11 cellular contexts compared by ENCODE assay signal in the genomic region with DNA sequence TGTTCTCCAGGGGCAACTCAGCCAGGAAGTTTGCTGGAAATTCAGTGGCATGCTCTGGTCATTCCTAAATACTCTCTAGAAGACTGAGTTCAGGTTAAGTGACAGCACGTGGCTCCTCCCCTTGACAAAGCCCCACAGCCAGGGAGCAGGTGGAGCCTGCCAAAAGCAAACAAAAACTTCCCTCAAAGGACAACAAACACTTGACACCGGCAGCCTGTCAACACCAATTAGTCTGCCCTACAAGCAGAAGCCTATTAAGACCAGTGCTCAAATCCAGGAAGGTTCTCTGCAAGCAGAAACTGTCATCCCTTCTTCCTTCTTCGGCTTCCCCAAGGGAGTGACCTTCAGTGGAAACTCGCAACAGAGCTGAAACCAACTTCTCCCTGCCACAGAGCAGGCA. TPM values are rescaled to one million over a fixed set of nuclear protein-coding genes. Genes with fewer than 3 reads are reported as not detected.
DNase-seq lines count a peak whose midpoint lies in the region; ATAC-seq and TF ChIP-seq lines count a peak whose summit lies in the region.
"Had no signal": no experiment of that assay in that cellular context is flagged by ENCODE, and none has a peak within 500 bp of the region (broad histone marks: within the 10 kb centered on the region; RNA-seq: fewer than 3 reads in every experiment).

No MANE protein-coding gene starts in this region.

- peak overlapping the region; percentile 4 for H3K27ac Mint-ChIP-seq in endothelial cell (ENCODE audit: unreplicated experiment)
- H3K27ac Mint-ChIP-seq in activated T-cell treated with anti-CD3 and anti-CD28 coated beads, Interleukin-2, amount 50 U/mL, for 24 hours: no peak overlapping the region
- H3K27ac Mint-ChIP-seq in activated naive CD4-positive, alpha-beta T cell treated with anti-CD3 and anti-CD28 coated beads, Interleukin-2, amount 50 U/mL, for 72 hours: no peak overlapping the region

- peak in 3 of 4 donors; percentile 5 to 47 (median 28) for ATAC-seq in heart left ventricle
- no peak for ATAC-seq in right cardiac atrium
- ATAC-seq in GM21526 (IDR thresholded peaks at IDR 0.05; ENCODE audit: low FRiP score, unreplicated experiment): no peak
- no peak for ATAC-seq in activated naive CD4-positive, alpha-beta T cell treated with anti-CD3 and anti-CD28 coated beads, Interleukin-2, amount 50 U/mL, for 72 hours
- ATAC-seq: Panc1 had no signal

- peaks cover 17% of the 10 kb centered on the region for H3K36me3 Mint-ChIP-seq in endothelial cell (ENCODE audit: low read depth, unreplicated experiment)
- H3K36me3 Mint-ChIP-seq in activated T-cell treated with anti-CD3 and anti-CD28 coated beads, Interleukin-2, amount 50 U/mL, for 24 hours (ENCODE audit: low read depth): no peaks in the 10 kb centered on the region
- H3K36me3 Mint-ChIP-seq in activated naive CD4-positive, alpha-beta T cell treated with anti-CD3 and anti-CD28 coated beads, Interleukin-2, amount 50 U/mL, for 72 hours: no peaks in the 10 kb centered on the region

- 27 to 42% (median 32%) methylated on average over 4 of the region's 4 CpGs for WGBS in heart left ventricle, 4 donors
- WGBS in right cardiac atrium: 34% methylated on average over 4 of the region's 4 CpGs
- 39 to 41% methylated on average over 4 of the region's 4 CpGs for whole genome bisulfite sequencing in GM23248 (ENCODE audit: low coverage in 1 of 2, low lambda C conversion rate in 2 of 2, missing lambda C conversion rate in 2 of 2), 2 experiments

- H3K9me3 ChIP-seq in heart left ventricle: no peaks in the 10 kb centered on the region
- H3K9me3 ChIP-seq in right cardiac atrium (ENCODE audit: control insufficient read depth, low read length): no peaks in the 10 kb centered on the region
- H3K9me3 ChIP-seq in GM23248 (ENCODE audit: low read depth): no peaks in the 10 kb centered on the region
- H3K9me3 ChIP-seq: ascending aorta had no signal

- no peak overlapping the region for H3K9ac ChIP-seq in GM23248

- peak in 2 of 5 donors; percentile 45 to 51 for DNase-seq in heart left ventricle
- DNase-seq in right cardiac atrium: no peak
- peak; percentile 59 for DNase-seq in NCI-H526 treated with DMSO at 0.1 percent for 48 hours (lab: John Stamatoyannopoulos, UW)
- no peak for DNase-seq in endothelial cell (ENCODE audit: low spot score)
- no peak for DNase-seq in activated T-cell treated with anti-CD3 and anti-CD28 coated beads, Interleukin-2, amount 50 U/mL, for 24 hours
- no peak for DNase-seq in activated naive CD4-positive, alpha-beta T cell treated with anti-CD3 and anti-CD28 coated beads, Interleukin-2, amount 50 U/mL, for 72 hours (ENCODE audit: low spot score in 2 of 2)
- no peak for DNase-seq in GM23248
- DNase-seq: activated CD4-positive, alpha-beta T cell treated with anti-CD3 and anti-CD28 coated beads, Interleukin-2, amount 50 U/mL, for 48 hours had no signal

- no peaks in the 10 kb centered on the region for H4K20me1 ChIP-seq in GM23248 (ENCODE audit: insufficient read depth)

- in situ Hi-C loops in GM23248 (cut with MboI): no loop called here

- H3K9me2 ChIP-seq in GM23248 (ENCODE audit: insufficient read depth): no peaks in the 10 kb centered on the region

- H3K79me2 ChIP-seq in GM23248 (ENCODE audit: insufficient read depth): peaks cover 28% of the 10 kb centered on the region

- peak overlapping the region; percentile 60 for H3K4me3 Mint-ChIP-seq in endothelial cell (ENCODE audit: unreplicated experiment)
- H3K4me3 Mint-ChIP-seq in activated T-cell treated with anti-CD3 and anti-CD28 coated beads, Interleukin-2, amount 50 U/mL, for 24 hours: no peak overlapping the region

- H3K27ac ChIP-seq in heart left ventricle: peak overlapping the region in 6 of 12 donors; percentile 6 to 51 (median 32)
- no peak overlapping the region for H3K27ac ChIP-seq in right cardiac atrium (ENCODE audit: low read length)
- no peak overlapping the region for H3K27ac ChIP-seq in GM23248
- H3K27ac ChIP-seq: ascending aorta had no signal

- peaks cover 14% of the 10 kb centered on the region for H3K4me1 Mint-ChIP-seq in endothelial cell (ENCODE audit: unreplicated experiment)
- peaks cover 12% of the 10 kb centered on the region for H3K4me1 Mint-ChIP-seq in activated T-cell treated with anti-CD3 and anti-CD28 coated beads, Interleukin-2, amount 50 U/mL, for 24 hours (ENCODE audit: low read depth)

- intact Hi-C loops in heart left ventricle (cut with DNase I) (loop anchor here in 6 of 10 donors (5.0 to 10.0 kb wide), 10 partner anchors 86 to 1046 kb away; partner anchors contain the start of gene RPS17 (in 1 of the 6)), right cardiac atrium (cut with DNase I) (no loop called here)

- no peaks in the 10 kb centered on the region for H3K27me3 ChIP-seq in heart left ventricle
- H3K27me3 ChIP-seq in right cardiac atrium (ENCODE audit: control insufficient read depth, insufficient read depth): no peaks in the 10 kb centered on the region
- H3K27me3 ChIP-seq in GM23248 (replicated peaks; ENCODE audit: insufficient read depth): no peaks in the 10 kb centered on the region
- H3K27me3 ChIP-seq: ascending aorta had no signal

- no peak overlapping the region for H2AFZ ChIP-seq in GM23248

- no peaks in the 10 kb centered on the region for H3K9me3 Mint-ChIP-seq in endothelial cell (ENCODE audit: unreplicated experiment)
- no peaks in the 10 kb centered on the region for H3K9me3 Mint-ChIP-seq in activated T-cell treated with anti-CD3 and anti-CD28 coated beads, Interleukin-2, amount 50 U/mL, for 24 hours
- no peaks in the 10 kb centered on the region for H3K9me3 Mint-ChIP-seq in activated naive CD4-positive, alpha-beta T cell treated with anti-CD3 and anti-CD28 coated beads, Interleukin-2, amount 50 U/mL, for 72 hours

- peaks cover 6% of the 10 kb centered on the region for H3K27me3 Mint-ChIP-seq in endothelial cell (ENCODE audit: unreplicated experiment)
- H3K27me3 Mint-ChIP-seq in activated T-cell treated with anti-CD3 and anti-CD28 coated beads, Interleukin-2, amount 50 U/mL, for 24 hours: peaks cover 24% of the 10 kb centered on the region

- H3K4me2 ChIP-seq in GM23248 (ENCODE audit: unreplicated experiment): no peak overlapping the region

- no peak for TF ChIP-seq POLR2A in heart left ventricle (IDR thresholded peaks at IDR 0.05)

- H3K36me3 ChIP-seq in heart left ventricle (peaks cover 0 to 16% (median 0%) of the 10 kb centered on the region in 9 donors), GM23248 (ENCODE audit: low read depth) (peaks cover 9% of the 10 kb centered on the region; the same call in 1 of the 2 replicates)
- H3K36me3 ChIP-seq: ascending aorta had no signal

- peaks cover 9% of the 10 kb centered on the region for H3F3A ChIP-seq in GM23248 (ENCODE audit: insufficient read depth)

- H3K4me1 ChIP-seq in heart left ventricle (peaks cover 0 to 31% (median 15%) of the 10 kb centered on the region in 12 donors), right cardiac atrium (ENCODE audit: control insufficient read depth, insufficient read depth, low read length) (no peaks in the 10 kb centered on the region), GM23248 (ENCODE audit: insufficient read depth) (peaks cover 12% of the 10 kb centered on the region)

- no peak for TF ChIP-seq CTCF in heart left ventricle (IDR thresholded peaks at IDR 0.05)
- no peak for TF ChIP-seq CTCF in endothelial cell (IDR thresholded peaks at IDR 0.05; ENCODE audit: unreplicated experiment)

- H3K4me3 ChIP-seq in heart left ventricle (no peak overlapping the region), right cardiac atrium (ENCODE audit: low read length) (no peak overlapping the region), GM23248 (no peak overlapping the region)
- H3K4me3 ChIP-seq: ascending aorta had no signal

RNA-seq across cellular contexts. Expression of gene MEX3B, which starts 5.0 kb away (rescaled TPM):
- 1 to 10 TPM; 2.0 to 4.2 (median 3.0) TPM for total RNA-seq in heart left ventricle
- 1 to 10 TPM; 1.3 to 5.3 TPM for polyA plus RNA-seq in heart left ventricle
- total RNA-seq in right cardiac atrium: 1 to 10 TPM; 2.0 to 3.0 (median 2.6) TPM
- 1.3 TPM for polyA plus RNA-seq in right cardiac atrium
- total RNA-seq in endothelial cell (ENCODE audit: unreplicated experiment): 98.2 TPM
- total RNA-seq in activated naive CD4-positive, alpha-beta T cell treated with anti-CD3 and anti-CD28 coated beads, Interleukin-2, amount 50 U/mL, for 72 hours: 1 to 10 TPM; 1.2 to 1.5 TPM
- 11.4 and 13.3 TPM in 2 replicates for total RNA-seq in GM23248 (2014; rRNA removed; shearing (Covaris generic))
- 5.3 and 5.7 TPM in 2 replicates for polyA plus RNA-seq in GM23248 (2016; fragmentation: Nextera tagmentation; extraction: Ambion mirVana)

Comparison
In these comparisons a context has a peak if more than half of its experiments do, and no peak if none do; other contexts are left out.
1. ATAC-seq: peak in heart left ventricle (3 of 4); none in right cardiac atrium (0 of 2), GM21526 (single experiment) and activated naive CD4-positive, alpha-beta T cell treated with anti-CD3 and anti-CD28 coated beads, Interleukin-2, amount 50 U/mL, for 72 hours (0 of 2).
2. intact Hi-C loops: an anchor here in heart left ventricle (5.0 to 10.0 kb wide); none called in right cardiac atrium.